Comparison of ENCODE assay signal across 18 cellular contexts in genomic region chr5:136198453-136198852, GRCh38. TPM values are rescaled to one million over a fixed set of nuclear protein-coding genes. Genes with fewer than 3 reads are reported as not detected.
A peak's percentile ranks its signal among the peaks of the same experiment; 100 is the strongest.
DNase-seq lines count a peak whose midpoint lies in the region; ATAC-seq and TF ChIP-seq lines count a peak whose summit lies in the region.
"Had no signal": no experiment of that assay in that cellular context is flagged by ENCODE, and none has a peak within 500 bp of the region (broad histone marks: within the 10 kb centered on the region; RNA-seq: fewer than 3 reads in every experiment).

No MANE protein-coding gene starts in this region.

- DNase-seq in right atrium auricular region (ENCODE audit: low spot score) (peak; percentile 16), right cardiac atrium (no peak), endodermal cell (peak; percentile 38), mesenteric fat pad (ENCODE audit: low spot score) (peak; percentile 75), NCI-H1436 (lab: John Stamatoyannopoulos, UW) (no peak)
- DNase-seq: COR-L47, DMS153, DMS79 treated with DMSO at 0.1 percent for 48 hours, EL, GOT3, H9, IMR-90 had no signal

- TF ChIP-seq CTCF in right atrium auricular region (IDR thresholded peaks at IDR 0.05) = no peak
- TF ChIP-seq CTCF in endodermal cell (conservative IDR thresholded peaks at IDR 0.05) = no peak

- no peaks in the 10 kb centered on the region for H3K9me3 Mint-ChIP-seq in endodermal cell
- H3K9me3 Mint-ChIP-seq: CD8-positive, alpha-beta T cell; H9 had no signal

- H3K4me1 Mint-ChIP-seq in endodermal cell = peaks cover 10% of the 10 kb centered on the region
- H3K4me1 Mint-ChIP-seq: CD14-positive monocyte had no signal

- H3K27ac Mint-ChIP-seq in endodermal cell = no peak overlapping the region
- H3K27ac Mint-ChIP-seq: CD14-positive monocyte; CD8-positive, alpha-beta T cell; H9 had no signal

- H3K4me3 ChIP-seq in right atrium auricular region (no peak overlapping the region), right cardiac atrium (ENCODE audit: low read length) (no peak overlapping the region), endodermal cell (ENCODE audit: low read length) (no peak overlapping the region)
- H3K4me3 ChIP-seq: A549 had no signal

- H3K36me3 Mint-ChIP-seq in endodermal cell (ENCODE audit: low read depth) = peaks cover 3% of the 10 kb centered on the region
- H3K36me3 Mint-ChIP-seq: CD14-positive monocyte; CD8-positive, alpha-beta T cell had no signal

- intact Hi-C loops in right cardiac atrium (cut with DNase I) = no loop called here

- no peak overlapping the region for H3K9ac ChIP-seq in endodermal cell (ENCODE audit: extremely low read depth, low read length, poor library complexity, severe bottlenecking)

- no peak overlapping the region for H3K4me3 Mint-ChIP-seq in endodermal cell
- H3K4me3 Mint-ChIP-seq: CD14-positive monocyte; CD8-positive, alpha-beta T cell; H9 had no signal

- H3K36me3 ChIP-seq in right atrium auricular region = no peaks in the 10 kb centered on the region
- no peaks in the 10 kb centered on the region for H3K36me3 ChIP-seq in endodermal cell (ENCODE audit: control insufficient read depth, insufficient read depth, low read length)

- 88% methylated on average over 5 of the region's 5 CpGs for WGBS in right cardiac atrium
- WGBS in endodermal cell (ENCODE audit: insufficient coverage in 1 of 2, insufficient read length in 1 of 2), 2 experiments = 85 to 93% methylated on average over 3 to 5 of the region's 5 CpGs

- H3K27ac ChIP-seq in right atrium auricular region (no peak overlapping the region), right cardiac atrium (ENCODE audit: low read length) (no peak overlapping the region), endodermal cell (ENCODE audit: low read depth, low read length) (no peak overlapping the region)
- H3K27ac ChIP-seq: A549 had no signal

- peaks cover 0 to 3% of the 10 kb centered on the region in 2 donors for H3K27me3 ChIP-seq in right atrium auricular region
- no peaks in the 10 kb centered on the region for H3K27me3 ChIP-seq in right cardiac atrium (ENCODE audit: control insufficient read depth, insufficient read depth)
- H3K27me3 ChIP-seq in endodermal cell (ENCODE audit: control insufficient read depth, insufficient read depth, low read length, poor library complexity, severe bottlenecking) = peaks cover 47% of the 10 kb centered on the region

- peaks cover 76% of the 10 kb centered on the region for H3K27me3 Mint-ChIP-seq in endodermal cell (ENCODE audit: insufficient read depth)

- H3K9me3 ChIP-seq in right atrium auricular region (no peaks in the 10 kb centered on the region), right cardiac atrium (ENCODE audit: control insufficient read depth, low read length) (no peaks in the 10 kb centered on the region), endodermal cell (ENCODE audit: control insufficient read depth, low read length) (no peaks in the 10 kb centered on the region)
- H3K9me3 ChIP-seq: A549 had no signal

- peaks cover 0 to under 1% of the 10 kb centered on the region in 2 donors for H3K4me1 ChIP-seq in right atrium auricular region
- H3K4me1 ChIP-seq in right cardiac atrium (ENCODE audit: control insufficient read depth, insufficient read depth, low read length) = no peaks in the 10 kb centered on the region
- no peaks in the 10 kb centered on the region for H3K4me1 ChIP-seq in endodermal cell (ENCODE audit: control insufficient read depth, insufficient read depth, low read length)
- H3K4me1 ChIP-seq: A549 had no signal

- ATAC-seq in right cardiac atrium (no peak), HG02840 (IDR thresholded peaks at IDR 0.05; ENCODE audit: low FRiP score, unreplicated experiment) (no peak)
- ATAC-seq: A549; CD8-positive, alpha-beta T cell had no signal

RNA-seq across cellular contexts. Expression of gene SMIM32, which starts 5.5 kb away (rescaled TPM):
- total RNA-seq in right atrium auricular region = not detected
- not detected for total RNA-seq in right cardiac atrium
- polyA plus RNA-seq in right cardiac atrium = not detected
- total RNA-seq in endodermal cell = under 1 TPM; 0.15 to 0.20 TPM
- 0.75 TPM for polyA plus RNA-seq in endodermal cell (2013, experiment 1 of 2)
- 0.62 TPM for polyA plus RNA-seq in endodermal cell (2013, experiment 2 of 2)
- total RNA-seq in mesenteric fat pad = not detected
- total RNA-seq: CD8-positive, alpha-beta T cell; H9; IMR-90 had no signal
- polyA plus RNA-seq: A549, AG04450, BJ, CD14-positive monocyte, IMR-90 had no signal

Comparison
In these comparisons a context has a peak if more than half of its experiments do, and no peak if none do; other contexts are left out.
1. DNase-seq: peak in right atrium auricular region (single experiment), endodermal cell (single experiment) and mesenteric fat pad (single experiment); none in right cardiac atrium (0 of 3) and NCI-H1436 (single experiment).